9 cellular contexts compared by ENCODE assay signal in the genomic region with DNA sequence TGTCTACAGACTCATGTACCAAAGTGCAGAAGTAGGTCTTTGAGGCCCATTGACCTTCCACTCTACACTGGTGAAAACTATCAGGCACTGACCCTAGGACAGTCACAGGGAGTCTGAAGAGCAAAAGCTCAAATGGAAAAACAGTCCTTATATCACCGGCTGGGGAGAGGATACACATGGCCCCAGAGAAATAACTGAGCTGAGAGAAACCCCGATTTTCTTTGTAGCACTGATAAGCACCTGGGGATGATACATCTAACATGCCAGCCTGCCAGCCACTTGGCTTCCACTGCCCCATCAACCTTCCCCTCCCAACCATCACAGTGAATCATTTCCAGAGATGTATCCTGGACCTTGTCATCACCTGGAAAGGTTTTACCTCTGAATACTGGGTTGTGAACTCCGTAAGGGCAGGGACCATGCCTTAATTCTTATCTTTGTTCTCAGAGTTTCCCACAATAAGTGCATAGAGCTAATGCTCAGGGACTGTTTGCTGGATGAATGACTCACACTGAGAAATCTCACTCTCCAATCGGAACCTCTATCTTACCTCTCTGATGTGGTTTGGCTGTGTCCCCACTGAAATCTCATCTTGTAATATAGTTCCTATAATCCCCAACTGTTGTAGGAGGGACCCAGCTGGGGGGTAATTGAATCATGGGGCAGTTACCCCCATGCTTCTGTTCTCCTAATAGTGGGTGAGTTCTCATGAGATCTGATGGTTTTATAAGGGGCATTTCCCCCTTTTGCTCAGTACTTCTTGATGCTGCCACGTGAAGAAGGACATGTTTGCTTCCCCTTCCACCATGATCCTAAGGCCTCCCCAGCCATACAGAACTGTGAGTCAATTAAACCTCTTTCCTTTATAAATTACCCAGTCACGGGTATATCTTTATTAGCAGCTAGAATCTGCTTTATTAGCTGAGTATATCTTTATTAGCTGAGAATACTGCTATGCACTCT. TPM values are rescaled to one million over a fixed set of nuclear protein-coding genes. Genes with fewer than 3 reads are reported as not detected.
DNase-seq lines count a peak whose midpoint lies in the region; ATAC-seq and TF ChIP-seq lines count a peak whose summit lies in the region.
"Had no signal": no experiment of that assay in that cellular context is flagged by ENCODE, and none has a peak within 500 bp of the region (broad histone marks: within the 10 kb centered on the region; RNA-seq: fewer than 3 reads in every experiment).

No MANE protein-coding gene starts in this region.

- intact Hi-C loops in HCT116 (cut with micrococcal nuclease) (no loop called here), ovary (cut with DNase I) (no loop called here)

- no TSS peak for BruUV-seq in HCT116 (replicated peaks; lab: Mats Ljungman, UMichigan)

- TF ChIP-seq POLR2A in HCT116 (IDR thresholded peaks at IDR 0.05; ENCODE audit: borderline replicate concordance, extremely low read depth, insufficient read depth, insufficient read length) = no peak
- TF ChIP-seq POLR2A in ovary (IDR thresholded peaks at IDR 0.05) = no peak

- H3K4me3 ChIP-seq in GM06990 (replicated peaks; ENCODE audit: low read depth, low read length) (no peak overlapping the region), HCT116 (replicated peaks in 1 of 2; ENCODE audit: low read depth in 1 of 2, low read length in 2 of 2) (no peak overlapping the region), ovary (no peak overlapping the region)
- H3K4me3 ChIP-seq: ascending aorta had no signal

- peak; percentile 19 for DNase-seq in GM06990 (ENCODE audit: extremely low read depth, insufficient read length)
- peak; percentile 78 for DNase-seq in HCT116 (ENCODE audit: low read depth, low spot score)
- peak; percentile 85 for DNase-seq in RWPE1 (ENCODE audit: low spot score)
- peak; percentile 71 for DNase-seq in islet precursor cell
- DNase-seq in NCI-H1417 treated with DMSO at 0.1 percent for 48 hours (lab: John Stamatoyannopoulos, UW) = no peak
- no peak for DNase-seq in NCI-H146 (lab: John Stamatoyannopoulos, UW)
- no peak for DNase-seq in NCI-H1930 (lab: John Stamatoyannopoulos, UW)
- DNase-seq in ovary = no peak

- H4K20me1 ChIP-seq in HCT116 (ENCODE audit: insufficient read depth) = no peaks in the 10 kb centered on the region

- peak; percentile 90 for ATAC-seq in HCT116

- H3K9me3 ChIP-seq in HCT116 (ENCODE audit: control insufficient read depth in 1 of 2, insufficient read depth in 1 of 2, low read depth in 1 of 2, low read length in 2 of 2) (no peaks in the 10 kb centered on the region), ovary (no peaks in the 10 kb centered on the region)
- H3K9me3 ChIP-seq: ascending aorta had no signal

- H3K27me3 ChIP-seq in GM06990 (replicated peaks; ENCODE audit: control insufficient read depth, insufficient read depth, low read length) (no peaks in the 10 kb centered on the region; the same call in 1 of the 2 replicates), HCT116 (ENCODE audit: insufficient read depth, low read length) (peaks cover 12% of the 10 kb centered on the region; the same call in 1 of the 2 replicates), ovary (no peaks in the 10 kb centered on the region)
- H3K27me3 ChIP-seq: ascending aorta had no signal

- no peak for TF ChIP-seq RAD21 in HCT116 (IDR thresholded peaks at IDR 0.05; ENCODE audit: low read depth)

- H2AFZ ChIP-seq in HCT116 (ENCODE audit: low read depth, low read length, poor library complexity, severe bottlenecking) = no peak overlapping the region

- no peaks in the 10 kb centered on the region for H3K79me2 ChIP-seq in HCT116 (ENCODE audit: insufficient read depth, low read length)

- POLR2A ChIA-PET in HCT116 (lab: Charles Lee) = no interaction called here
- POLR2A ChIA-PET in RWPE1 (lab: Yijun Ruan, JAX; ENCODE audit: low non-redundant PET) = no interaction called here

- H3K36me3 ChIP-seq in GM06990 (ENCODE audit: control insufficient read depth, insufficient read depth, low read length) = no peaks in the 10 kb centered on the region
- H3K36me3 ChIP-seq in HCT116 (ENCODE audit: control insufficient read depth in 1 of 2, insufficient read depth in 2 of 2, low read length in 2 of 2) = no peaks in the 10 kb centered on the region
- H3K36me3 ChIP-seq in ovary = no peaks in the 10 kb centered on the region
- H3K36me3 ChIP-seq: ascending aorta had no signal

- 64 to 80% (median 71%) methylated on average over 6 of the region's 6 CpGs for WGBS in ovary, 3 donors

- H3K9me2 ChIP-seq in HCT116 (ENCODE audit: insufficient read depth) = no peaks in the 10 kb centered on the region

- no peak overlapping the region for H3K9ac ChIP-seq in HCT116 (ENCODE audit: low read length)

- TF ChIP-seq CTCF in GM06990 (IDR thresholded peaks at IDR 0.05; ENCODE audit: insufficient read depth, low read length, poor library complexity, severe bottlenecking) (no peak), HCT116 (IDR thresholded peaks at IDR 0.05 in 2 of 3, conservative IDR thresholded peaks at IDR 0.05 in 1 of 3; ENCODE audit: borderline replicate concordance in 1 of 3, insufficient read depth in 1 of 3, low read depth in 2 of 3, low read length in 2 of 3) (no peak), RWPE1 (conservative IDR thresholded peaks at IDR 0.05; ENCODE audit: low read depth) (no peak), ovary (IDR thresholded peaks at IDR 0.05) (no peak)

- peaks cover 11 to 45% of the 10 kb centered on the region in 2 experiments for H3K4me1 ChIP-seq in HCT116 (ENCODE audit: control insufficient read depth in 1 of 2, insufficient read depth in 2 of 2, low read length in 2 of 2)
- no peaks in the 10 kb centered on the region for H3K4me1 ChIP-seq in ovary (ENCODE audit: insufficient read depth)
- H3K4me1 ChIP-seq: ascending aorta had no signal

- H3K4me2 ChIP-seq in HCT116 (ENCODE audit: low read length) = peak overlapping the region; percentile 44

- CTCF ChIA-PET in HCT116 (lab: Charles Lee) (no interaction called here), RWPE1 (lab: Yijun Ruan, JAX) (interaction anchor here (0.5 to 1.2 kb wide), 2 partner anchors 85 to 137 kb away, joined by 3 to 8 read pairs; no protein-coding TSS in a partner anchor)

- H3K27ac ChIP-seq in HCT116 (ENCODE audit: low read depth, low read length) (peak overlapping the region; percentile 8; the same call in 1 of the 2 replicates), RWPE1 (no peak overlapping the region), ovary (no peak overlapping the region)
- H3K27ac ChIP-seq: ascending aorta had no signal

- RAD21 ChIA-PET in HCT116 (lab: Charles Lee; ENCODE audit: low non-redundant PET in 1 of 2, low total read pairs in 2 of 2, uncharacterized antibody in 2 of 2, unreplicated experiment in 2 of 2) = no interaction called here

- TF ChIP-seq EP300 in ovary (IDR thresholded peaks at IDR 0.05) = no peak

TF ChIP-seq in HCT116, 20 proteins besides CTCF, POLR2A, EP300 and RAD21:
- TF ChIP-seq MAX (IDR thresholded peaks at IDR 0.05) = peak; percentile 30; the same call in 1 of the 2 replicates
- no peak for TF ChIP-seq REST (IDR thresholded peaks at IDR 0.05; ENCODE audit: low read depth)
- TF ChIP-seq SP1 (IDR thresholded peaks at IDR 0.05; ENCODE audit: low read depth) = peak; percentile 77
- TF ChIP-seq JUND (IDR thresholded peaks at IDR 0.05) = peak; percentile 74
- 0 out of 2 replicates have a peak, but pooled peaks have one; percentile 15 for TF ChIP-seq CBX3 (IDR thresholded peaks at IDR 0.05; ENCODE audit: low read depth)
- peak; percentile 76 for TF ChIP-seq TCF7L2 (IDR thresholded peaks at IDR 0.05; ENCODE audit: borderline replicate concordance, extremely low read depth, insufficient read depth, insufficient read length)
- TF ChIP-seq POLR2AphosphoS5 (IDR thresholded peaks at IDR 0.05; ENCODE audit: low read depth, low read length) = 0 out of 2 replicates have a peak, but pooled peaks have one; percentile 19
- TF ChIP-seq CEBPB (IDR thresholded peaks at IDR 0.05; ENCODE audit: low read depth) = peak; percentile 47
- peak; percentile 74 for TF ChIP-seq FOSL1 (IDR thresholded peaks at IDR 0.05; ENCODE audit: low read depth)
- TF ChIP-seq ELF1 (IDR thresholded peaks at IDR 0.05; ENCODE audit: borderline replicate concordance, low read depth) = no peak
- TF ChIP-seq EZH2 (IDR thresholded peaks at IDR 0.05) = no peak
- no peak for TF ChIP-seq EZH2phosphoT487 (IDR thresholded peaks at IDR 0.05; ENCODE audit: borderline replicate concordance)
- TF ChIP-seq SIN3A (IDR thresholded peaks at IDR 0.05; ENCODE audit: low read depth) = peak; percentile 59

RNA-seq across cellular contexts. Expression of gene EVA1A, which starts 37.1 kb away (rescaled TPM):
- total RNA-seq in HCT116 (2021; ENCODE audit: unreplicated experiment) = 2.8 TPM
- polyA plus RNA-seq in HCT116 (2012) = 1.7 and 2.0 TPM in 2 replicates
- total RNA-seq in ovary = 10 to 100 TPM in 1 of 7 donors, 1 to 10 TPM in 5, under 1 TPM in 1; 0.76 to 12.2 (median 1.6) TPM
- under 1 TPM; 0.62 to 0.80 TPM for polyA plus RNA-seq in ovary
- total RNA-seq: ascending aorta had no signal

Comparison
In these comparisons a context has a peak if more than half of its experiments do, and no peak if none do; other contexts are left out.
1. DNase-seq: peak in GM06990 (single experiment), HCT116 (single experiment), RWPE1 (single experiment) and islet precursor cell (single experiment); none in NCI-H1417 treated with DMSO at 0.1 percent for 48 hours (single experiment), NCI-H146 (single experiment), NCI-H1930 (0 of 2) and ovary (0 of 5).